1 cellular context compared by ENCODE assay signal in genomic region chr9:7799234-7799933, GRCh38.
TF ChIP-seq lines count a peak whose summit lies in the region.

Gene DMAC1 (minus strand): TSS chr9:7799778. CDS start chr9:7799734, 44 bp downstream.

TF ChIP-seq in HEK293, 187 proteins besides CTCF, POLR2A, EP300 and RAD21 (continued from another document):
- peak; percentile 50; the same call in 1 of the 2 replicates for TF ChIP-seq PRDM10 (tag by site-specific recombination; IDR thresholded peaks at IDR 0.05)
- peak; percentile 54; the same call in 1 of the 2 replicates for TF ChIP-seq SCRT1 (tag by site-specific recombination; IDR thresholded peaks at IDR 0.05; ENCODE audit: borderline replicate concordance)
- TF ChIP-seq SCRT2 (tag by site-specific recombination; IDR thresholded peaks at IDR 0.05), result peak; percentile 92
- TF ChIP-seq ZBTB17 (tag by site-specific recombination; IDR thresholded peaks at IDR 0.05), result peak; percentile 87
- TF ChIP-seq ZNF660 (tag by site-specific recombination; IDR thresholded peaks at IDR 0.05), result no peak
- TF ChIP-seq ZNF335 (tag by site-specific recombination; conservative IDR thresholded peaks at IDR 0.05), result peak; percentile 73
- peak; percentile 8; the same call in 1 of the 2 replicates for TF ChIP-seq SP2 (tag by site-specific recombination; IDR thresholded peaks at IDR 0.05)
- TF ChIP-seq ZBTB11 (tag by site-specific recombination; conservative IDR thresholded peaks at IDR 0.05; ENCODE audit: low read depth), result peak; percentile 94
- no peak for TF ChIP-seq ZNF274 (IDR thresholded peaks at IDR 0.05; ENCODE audit: low read length)
- no peak for TF ChIP-seq ZNF274 (tag by site-specific recombination; IDR thresholded peaks at IDR 0.05; ENCODE audit: borderline replicate concordance)
- peak; percentile 57 for TF ChIP-seq ZFHX2 (tag by site-specific recombination; conservative IDR thresholded peaks at IDR 0.05)
- TF ChIP-seq ZNF768 (tag by site-specific recombination; IDR thresholded peaks at IDR 0.05), result no peak
- TF ChIP-seq ZNF174 (tag by site-specific recombination; IDR thresholded peaks at IDR 0.05), result no peak
- TF ChIP-seq TSHZ1 (tag by site-specific recombination; IDR thresholded peaks at IDR 0.05; ENCODE audit: borderline replicate concordance), result no peak
- TF ChIP-seq ZNF76 (tag by site-specific recombination; IDR thresholded peaks at IDR 0.05; ENCODE audit: borderline replicate concordance, low read depth), result peak; percentile 92
- 0 out of 2 replicates have a peak, but pooled peaks have one; percentile 23 for TF ChIP-seq ZEB2 (tag by site-specific recombination; IDR thresholded peaks at IDR 0.05)
- TF ChIP-seq ZNF645 (tag by site-specific recombination; IDR thresholded peaks at IDR 0.05), result no peak
- peak; percentile 81 for TF ChIP-seq ZNF518A (tag by site-specific recombination; conservative IDR thresholded peaks at IDR 0.05; ENCODE audit: low read depth)
- peak; percentile 49; the same call in 1 of the 2 replicates for TF ChIP-seq KLF9 (tag by site-specific recombination; IDR thresholded peaks at IDR 0.05; ENCODE audit: low read depth)
- TF ChIP-seq ZBTB26 (tag by site-specific recombination; optimal IDR thresholded peaks at IDR 0.05), result peak; percentile 37
- peak; percentile 33; the same call in 1 of the 2 replicates for TF ChIP-seq KLF16 (tag by site-specific recombination; IDR thresholded peaks at IDR 0.05)
- no peak for TF ChIP-seq ZNF692 (tag by site-specific recombination; IDR thresholded peaks at IDR 0.05)
- 0 out of 2 replicates have a peak, but pooled peaks have one; percentile 31 for TF ChIP-seq INSM2 (tag by site-specific recombination; IDR thresholded peaks at IDR 0.05)
